ENCODE assay signal across 1 cellular context in genomic region chr2:6562762-6563161, GRCh38.
TF ChIP-seq lines count a peak whose summit lies in the region.

No MANE protein-coding gene starts in this region.

TF ChIP-seq in H1, 55 proteins besides CTCF, POLR2A, EP300 and RAD21 (continued from another document):
- TF ChIP-seq, protein P1, sequence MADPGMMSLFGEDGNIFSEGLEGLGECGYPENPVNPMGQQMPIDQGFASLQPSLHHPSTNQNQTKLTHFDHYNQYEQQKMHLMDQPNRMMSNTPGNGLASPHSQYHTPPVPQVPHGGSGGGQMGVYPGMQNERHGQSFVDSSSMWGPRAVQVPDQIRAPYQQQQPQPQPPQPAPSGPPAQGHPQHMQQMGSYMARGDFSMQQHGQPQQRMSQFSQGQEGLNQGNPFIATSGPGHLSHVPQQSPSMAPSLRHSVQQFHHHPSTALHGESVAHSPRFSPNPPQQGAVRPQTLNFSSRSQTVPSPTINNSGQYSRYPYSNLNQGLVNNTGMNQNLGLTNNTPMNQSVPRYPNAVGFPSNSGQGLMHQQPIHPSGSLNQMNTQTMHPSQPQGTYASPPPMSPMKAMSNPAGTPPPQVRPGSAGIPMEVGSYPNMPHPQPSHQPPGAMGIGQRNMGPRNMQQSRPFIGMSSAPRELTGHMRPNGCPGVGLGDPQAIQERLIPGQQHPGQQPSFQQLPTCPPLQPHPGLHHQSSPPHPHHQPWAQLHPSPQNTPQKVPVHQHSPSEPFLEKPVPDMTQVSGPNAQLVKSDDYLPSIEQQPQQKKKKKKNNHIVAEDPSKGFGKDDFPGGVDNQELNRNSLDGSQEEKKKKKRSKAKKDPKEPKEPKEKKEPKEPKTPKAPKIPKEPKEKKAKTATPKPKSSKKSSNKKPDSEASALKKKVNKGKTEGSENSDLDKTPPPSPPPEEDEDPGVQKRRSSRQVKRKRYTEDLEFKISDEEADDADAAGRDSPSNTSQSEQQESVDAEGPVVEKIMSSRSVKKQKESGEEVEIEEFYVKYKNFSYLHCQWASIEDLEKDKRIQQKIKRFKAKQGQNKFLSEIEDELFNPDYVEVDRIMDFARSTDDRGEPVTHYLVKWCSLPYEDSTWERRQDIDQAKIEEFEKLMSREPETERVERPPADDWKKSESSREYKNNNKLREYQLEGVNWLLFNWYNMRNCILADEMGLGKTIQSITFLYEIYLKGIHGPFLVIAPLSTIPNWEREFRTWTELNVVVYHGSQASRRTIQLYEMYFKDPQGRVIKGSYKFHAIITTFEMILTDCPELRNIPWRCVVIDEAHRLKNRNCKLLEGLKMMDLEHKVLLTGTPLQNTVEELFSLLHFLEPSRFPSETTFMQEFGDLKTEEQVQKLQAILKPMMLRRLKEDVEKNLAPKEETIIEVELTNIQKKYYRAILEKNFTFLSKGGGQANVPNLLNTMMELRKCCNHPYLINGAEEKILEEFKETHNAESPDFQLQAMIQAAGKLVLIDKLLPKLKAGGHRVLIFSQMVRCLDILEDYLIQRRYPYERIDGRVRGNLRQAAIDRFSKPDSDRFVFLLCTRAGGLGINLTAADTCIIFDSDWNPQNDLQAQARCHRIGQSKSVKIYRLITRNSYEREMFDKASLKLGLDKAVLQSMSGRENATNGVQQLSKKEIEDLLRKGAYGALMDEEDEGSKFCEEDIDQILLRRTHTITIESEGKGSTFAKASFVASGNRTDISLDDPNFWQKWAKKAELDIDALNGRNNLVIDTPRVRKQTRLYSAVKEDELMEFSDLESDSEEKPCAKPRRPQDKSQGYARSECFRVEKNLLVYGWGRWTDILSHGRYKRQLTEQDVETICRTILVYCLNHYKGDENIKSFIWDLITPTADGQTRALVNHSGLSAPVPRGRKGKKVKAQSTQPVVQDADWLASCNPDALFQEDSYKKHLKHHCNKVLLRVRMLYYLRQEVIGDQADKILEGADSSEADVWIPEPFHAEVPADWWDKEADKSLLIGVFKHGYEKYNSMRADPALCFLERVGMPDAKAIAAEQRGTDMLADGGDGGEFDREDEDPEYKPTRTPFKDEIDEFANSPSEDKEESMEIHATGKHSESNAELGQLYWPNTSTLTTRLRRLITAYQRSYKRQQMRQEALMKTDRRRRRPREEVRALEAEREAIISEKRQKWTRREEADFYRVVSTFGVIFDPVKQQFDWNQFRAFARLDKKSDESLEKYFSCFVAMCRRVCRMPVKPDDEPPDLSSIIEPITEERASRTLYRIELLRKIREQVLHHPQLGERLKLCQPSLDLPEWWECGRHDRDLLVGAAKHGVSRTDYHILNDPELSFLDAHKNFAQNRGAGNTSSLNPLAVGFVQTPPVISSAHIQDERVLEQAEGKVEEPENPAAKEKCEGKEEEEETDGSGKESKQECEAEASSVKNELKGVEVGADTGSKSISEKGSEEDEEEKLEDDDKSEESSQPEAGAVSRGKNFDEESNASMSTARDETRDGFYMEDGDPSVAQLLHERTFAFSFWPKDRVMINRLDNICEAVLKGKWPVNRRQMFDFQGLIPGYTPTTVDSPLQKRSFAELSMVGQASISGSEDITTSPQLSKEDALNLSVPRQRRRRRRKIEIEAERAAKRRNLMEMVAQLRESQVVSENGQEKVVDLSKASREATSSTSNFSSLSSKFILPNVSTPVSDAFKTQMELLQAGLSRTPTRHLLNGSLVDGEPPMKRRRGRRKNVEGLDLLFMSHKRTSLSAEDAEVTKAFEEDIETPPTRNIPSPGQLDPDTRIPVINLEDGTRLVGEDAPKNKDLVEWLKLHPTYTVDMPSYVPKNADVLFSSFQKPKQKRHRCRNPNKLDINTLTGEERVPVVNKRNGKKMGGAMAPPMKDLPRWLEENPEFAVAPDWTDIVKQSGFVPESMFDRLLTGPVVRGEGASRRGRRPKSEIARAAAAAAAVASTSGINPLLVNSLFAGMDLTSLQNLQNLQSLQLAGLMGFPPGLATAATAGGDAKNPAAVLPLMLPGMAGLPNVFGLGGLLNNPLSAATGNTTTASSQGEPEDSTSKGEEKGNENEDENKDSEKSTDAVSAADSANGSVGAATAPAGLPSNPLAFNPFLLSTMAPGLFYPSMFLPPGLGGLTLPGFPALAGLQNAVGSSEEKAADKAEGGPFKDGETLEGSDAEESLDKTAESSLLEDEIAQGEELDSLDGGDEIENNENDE (IDR thresholded peaks at IDR 0.05; ENCODE audit: insufficient replicate concordance, low read length), result no peak
- TF ChIP-seq E2F6 (IDR thresholded peaks at IDR 0.05), result no peak
- TF ChIP-seq ATF2 (IDR thresholded peaks at IDR 0.05; ENCODE audit: low read length), result no peak
- TF ChIP-seq HDAC2 (IDR thresholded peaks at IDR 0.05; ENCODE audit: borderline replicate concordance in 1 of 2, low read depth in 2 of 2, low read length in 2 of 2), result no peak
- TF ChIP-seq KDM1A (IDR thresholded peaks at IDR 0.05; ENCODE audit: borderline replicate concordance, low read length), result no peak
- no peak for TF ChIP-seq RNF2 (IDR thresholded peaks at IDR 0.05; ENCODE audit: borderline replicate concordance, low read depth, low read length, missing control alignments, poor library complexity, severe bottlenecking)
- TF ChIP-seq TAF1 (IDR thresholded peaks at IDR 0.05; ENCODE audit: low read depth, low read length), result no peak
- TF ChIP-seq BACH1 (IDR thresholded peaks at IDR 0.05; ENCODE audit: low read length), result no peak
- TF ChIP-seq SIN3A (conservative IDR thresholded peaks at IDR 0.05 in 1 of 2, IDR thresholded peaks at IDR 0.05 in 1 of 2; ENCODE audit: low read depth in 1 of 2, low read length in 2 of 2), result no peak
- TF ChIP-seq BCL11A (IDR thresholded peaks at IDR 0.05; ENCODE audit: low read depth in 2 of 2, low read length in 2 of 2), result no peak
- no peak for TF ChIP-seq RXRA (IDR thresholded peaks at IDR 0.05; ENCODE audit: insufficient read depth, low read depth, low read length)
- TF ChIP-seq SIRT6 (IDR thresholded peaks at IDR 0.05; ENCODE audit: low read length), result no peak
